11 cellular contexts compared by ENCODE assay signal in genomic region chr6:140082867-140083297, GRCh38.
DNase-seq lines count a peak whose midpoint lies in the region; ATAC-seq and TF ChIP-seq lines count a peak whose summit lies in the region.
"Had no signal": no experiment of that assay in that cellular context is flagged by ENCODE, and none has a peak within 500 bp of the region (broad histone marks: within the 10 kb centered on the region; RNA-seq: fewer than 3 reads in every experiment).

No MANE protein-coding gene starts in this region.

- H3K36me3 ChIP-seq in adrenal gland (replicated peaks in 1 of 2), result no peaks in the 10 kb centered on the region
- H3K36me3 ChIP-seq: gastroesophageal sphincter had no signal

- H3K27me3 ChIP-seq in adrenal gland (no peaks in the 10 kb centered on the region), foreskin keratinocyte (no peaks in the 10 kb centered on the region)
- H3K27me3 ChIP-seq: gastroesophageal sphincter had no signal

- no peaks in the 10 kb centered on the region for H3K9me3 Mint-ChIP-seq in HFFc6
- H3K9me3 Mint-ChIP-seq: IgD-negative memory B cell had no signal

- DNase-seq in HFFc6 (peak; percentile 34), adrenal gland (peak in 5 of 7 donors; percentile 32 to 65 (median 48)), foreskin keratinocyte (peak; percentile 44 to 72), dedifferentiated amniotic fluid mesenchymal stem cell (ENCODE audit: extremely low spot score) (no peak), putamen (ENCODE audit: low spot score) (no peak)
- DNase-seq: NCI-H1694 treated with DMSO at 0.1 percent for 48 hours had no signal

- 11 to 26% (median 22%) methylated on average over 1 of the region's 1 CpG for WGBS in adrenal gland, 4 donors

- no peak for TF ChIP-seq POLR2A in adrenal gland (IDR thresholded peaks at IDR 0.05)

- H3K4me1 Mint-ChIP-seq in HFFc6 (ENCODE audit: low read depth), result peaks cover 59% of the 10 kb centered on the region
- H3K4me1 Mint-ChIP-seq: IgD-negative memory B cell had no signal

- no peaks in the 10 kb centered on the region for H3K27me3 Mint-ChIP-seq in HFFc6 (ENCODE audit: insufficient read depth)
- H3K27me3 Mint-ChIP-seq: IgD-negative memory B cell had no signal

- no peak overlapping the region for H3K4me3 ChIP-seq in adrenal gland
- H3K4me3 ChIP-seq: gastroesophageal sphincter had no signal

- H3K4me1 ChIP-seq in adrenal gland (replicated peaks in 1 of 2) (peaks cover 21 to 52% of the 10 kb centered on the region in 2 donors), foreskin keratinocyte (peaks cover 16% of the 10 kb centered on the region)

- H3K9me3 ChIP-seq in adrenal gland (replicated peaks in 1 of 3), result no peaks in the 10 kb centered on the region
- H3K9me3 ChIP-seq: gastroesophageal sphincter had no signal

- no peak overlapping the region for H3K4me3 Mint-ChIP-seq in HFFc6
- H3K4me3 Mint-ChIP-seq: IgD-negative memory B cell had no signal

- TF ChIP-seq CTCF in 22Rv1 (IDR thresholded peaks at IDR 0.05), result no peak
- no peak for TF ChIP-seq CTCF in HFFc6 (IDR thresholded peaks at IDR 0.05)
- TF ChIP-seq CTCF in adrenal gland (IDR thresholded peaks at IDR 0.05), result no peak
- TF ChIP-seq CTCF in foreskin keratinocyte (conservative IDR thresholded peaks at IDR 0.05), result no peak

- H3K27ac Mint-ChIP-seq in HFFc6, result peak overlapping the region; percentile 66
- H3K27ac Mint-ChIP-seq: IgD-negative memory B cell had no signal

- intact Hi-C loops in adrenal gland (cut with DNase I), result no loop called here

- peaks cover 10% of the 10 kb centered on the region; the same call in 1 of the 2 replicates for H3K36me3 Mint-ChIP-seq in HFFc6 (ENCODE audit: low read depth)
- H3K36me3 Mint-ChIP-seq: IgD-negative memory B cell had no signal

- H3K27ac ChIP-seq in 22Rv1 (peak overlapping the region; percentile 0; the same call in 1 of the 2 replicates), adrenal gland (peak overlapping the region in 2 of 5 donors; percentile 27 to 52), foreskin keratinocyte (no peak overlapping the region)
- H3K27ac ChIP-seq: gastroesophageal sphincter had no signal

- ATAC-seq in foreskin keratinocyte (peak; percentile 93), HG02678 (IDR thresholded peaks at IDR 0.05; ENCODE audit: unreplicated experiment) (no peak), HG02798 (IDR thresholded peaks at IDR 0.05; ENCODE audit: poor library complexity, unreplicated experiment) (no peak)
- ATAC-seq: gastroesophageal sphincter had no signal

Comparison
In these comparisons a context has a peak if more than half of its experiments do, and no peak if none do; other contexts are left out.
1. DNase-seq: peak in HFFc6 (single experiment), adrenal gland (5 of 7) and foreskin keratinocyte (2 of 2); none in dedifferentiated amniotic fluid mesenchymal stem cell (single experiment) and putamen (single experiment).